In genomic region chr10:16592327-16592854, GRCh38 we compare ENCODE assay signal across 17 cellular contexts.
"Had no signal": no experiment of that assay in that cellular context is flagged by ENCODE, and none has a peak within 500 bp of the region (broad histone marks: within the 10 kb centered on the region; RNA-seq: fewer than 3 reads in every experiment).

No MANE protein-coding gene starts in this region.

- H3K9me3 ChIP-seq: breast epithelium, left ventricle myocardium inferior, spleen, thyroid gland had no signal

- H3K27me3 Mint-ChIP-seq: activated T-cell treated with anti-CD3 and anti-CD28 coated beads, Interleukin-2, amount 50 U/mL, for 24 hours; activated T-helper 17 cell treated with anti-CD3 and anti-CD28 coated beads, Interleukin-2, amount 50 U/mL, for 72 hours had no signal

- H3K4me1 Mint-ChIP-seq: activated T-helper 17 cell treated with anti-CD3 and anti-CD28 coated beads, Interleukin-2, amount 50 U/mL, for 72 hours; immature natural killer cell; mesothelial cell of epicardium; natural killer cell had no signal

- ATAC-seq: activated naive CD4-positive, alpha-beta T cell treated with anti-CD3 and anti-CD28 coated beads, Interleukin-2, amount 50 U/mL, for 72 hours; activated T-helper 17 cell treated with anti-CD3 and anti-CD28 coated beads, Interleukin-2, amount 50 U/mL, for 72 hours; natural killer cell had no signal

- H3K27ac Mint-ChIP-seq: activated naive CD4-positive, alpha-beta T cell treated with anti-CD3 and anti-CD28 coated beads, Interleukin-2, amount 50 U/mL, for 72 hours; activated T-cell treated with anti-CD3 and anti-CD28 coated beads, Interleukin-2, amount 50 U/mL, for 24 hours; activated T-helper 17 cell treated with anti-CD3 and anti-CD28 coated beads, Interleukin-2, amount 50 U/mL, for 72 hours; immature natural killer cell; mesothelial cell of epicardium; natural killer cell had no signal

- DNase-seq: activated T-cell treated with anti-CD3 and anti-CD28 coated beads, Interleukin-2, amount 50 U/mL, for 24 hours; effector CD4-positive, alpha-beta T cell; erythroblast; glutamatergic neuron; immature natural killer cell; left ventricle myocardium inferior; natural killer cell; spleen; stimulated activated CD4-positive, alpha-beta T cell treated with anti-CD3 and anti-CD28 coated beads, Interleukin-4, amount 100 ng/mL, for 1 hour; stimulated activated naive CD4-positive, alpha-beta T cell; T-helper 9 cell; thyroid gland had no signal

- H3K4me3 Mint-ChIP-seq: activated T-cell treated with anti-CD3 and anti-CD28 coated beads, Interleukin-2, amount 50 U/mL, for 24 hours; activated T-helper 17 cell treated with anti-CD3 and anti-CD28 coated beads, Interleukin-2, amount 50 U/mL, for 72 hours; immature natural killer cell; mesothelial cell of epicardium; natural killer cell had no signal

- H3K27ac ChIP-seq: breast epithelium, hepatocyte, left ventricle myocardium inferior, spleen, thyroid gland had no signal

- H3K4me1 ChIP-seq: breast epithelium, left ventricle myocardium inferior, spleen, thyroid gland had no signal

- H3K36me3 ChIP-seq: breast epithelium, thyroid gland had no signal

- H3K27me3 ChIP-seq: breast epithelium, hepatocyte, spleen, thyroid gland had no signal

- H3K4me3 ChIP-seq: breast epithelium, hepatocyte, left ventricle myocardium inferior, spleen, thyroid gland had no signal

- H3K9me3 Mint-ChIP-seq: activated T-helper 17 cell treated with anti-CD3 and anti-CD28 coated beads, Interleukin-2, amount 50 U/mL, for 72 hours; immature natural killer cell; mesothelial cell of epicardium; natural killer cell had no signal
